ENCODE assay signal across 20 cellular contexts in genomic region chr4:133493776-133494175, GRCh38.
"Had no signal": no experiment of that assay in that cellular context is flagged by ENCODE, and none has a peak within 500 bp of the region (broad histone marks: within the 10 kb centered on the region; RNA-seq: fewer than 3 reads in every experiment).

No MANE protein-coding gene starts in this region.

- H2AFZ ChIP-seq: neural progenitor cell had no signal

- H3K4me2 ChIP-seq: neural progenitor cell had no signal

- H3K4me3 ChIP-seq: esophagus squamous epithelium, gastroesophageal sphincter, lung, neural progenitor cell, pancreas, suprapubic skin, thyroid gland, upper lobe of left lung, uterus had no signal

- H3K9me3 ChIP-seq: esophagus squamous epithelium, gastroesophageal sphincter, pancreas, suprapubic skin, thyroid gland, uterus had no signal

- H3K4me1 ChIP-seq: esophagus squamous epithelium, gastroesophageal sphincter, neural progenitor cell, pancreas, suprapubic skin, thyroid gland, upper lobe of left lung, uterus had no signal

- DNase-seq: effector memory CD8-positive, alpha-beta T cell; esophagus squamous epithelium; foreskin fibroblast; left colon; left ventricle myocardium superior; mesenchymal stem cell; midbrain; occipital lobe; pancreas; right cardiac atrium; stimulated activated CD4-positive, alpha-beta T cell treated with anti-CD3 and anti-CD28 coated beads, Interleukin-4, amount 100 ng/mL, for 1 hour; stimulated activated CD8-positive, alpha-beta memory T cell treated with anti-CD3 and anti-CD28 coated beads, Interleukin-4, amount 100 ng/mL, for 48 hours; stimulated activated naive CD8-positive, alpha-beta T cell treated with anti-CD3 and anti-CD28 coated beads, Interleukin-15, Interleukin-2, amounts not matched to agents 100 U/mL and 50 U/mL, for 24 hours; thyroid gland; upper lobe of left lung; uterus had no signal

- H3K9ac ChIP-seq: neural progenitor cell had no signal

- H3K27me3 ChIP-seq: esophagus squamous epithelium, gastroesophageal sphincter, neural progenitor cell, pancreas, suprapubic skin, thyroid gland, upper lobe of left lung, uterus had no signal

- H3K36me3 ChIP-seq: esophagus squamous epithelium, gastroesophageal sphincter, neural progenitor cell, pancreas, suprapubic skin, thyroid gland, upper lobe of left lung, uterus had no signal

- H3K27ac ChIP-seq: esophagus squamous epithelium, gastroesophageal sphincter, neural progenitor cell, pancreas, suprapubic skin, thyroid gland, upper lobe of left lung, uterus had no signal
